30 cellular contexts compared by ENCODE assay signal in genomic region chr11:21986361-21986760, GRCh38.
"Had no signal": no experiment of that assay in that cellular context is flagged by ENCODE, and none has a peak within 500 bp of the region (broad histone marks: within the 10 kb centered on the region; RNA-seq: fewer than 3 reads in every experiment).

No MANE protein-coding gene starts in this region.

- H3K4me1 ChIP-seq: adrenal gland, ascending aorta, body of pancreas, breast epithelium had no signal

- DNase-seq: activated effector memory CD4-positive, alpha-beta T cell treated with anti-CD3 and anti-CD28 coated beads, Interleukin-2, amount 50 U/mL, for 16 hours; activated effector memory CD4-positive, alpha-beta T cell treated with Interleukin-2 at 50 U/mL for 16 hours; activated gamma-delta T cell; activated gamma-delta T cell treated with Interleukin-2 at 50 U/mL for 16 hours; activated naive CD4-positive, alpha-beta T cell; activated naive CD4-positive, alpha-beta T cell treated with anti-CD3 and anti-CD28 coated beads for 36 hours; activated naive CD4-positive, alpha-beta T cell treated with anti-CD3 and anti-CD28 coated beads, Interleukin-2, amount 10 ng/mL, durations not matched to agents 7 days and 5 days; activated naive CD4-positive, alpha-beta T cell treated with anti-CD3 and anti-CD28 coated beads, Interleukin-2, amount 50 U/mL, for 16 hours; activated naive CD4-positive, alpha-beta T cell treated with Interleukin-2 at 50 U/mL for 16 hours; activated naive CD8-positive, alpha-beta T cell treated with anti-CD3 and anti-CD28 coated beads for 36 hours; activated naive CD8-positive, alpha-beta T cell treated with anti-CD3 and anti-CD28 coated beads, Interleukin-2, amount 10 ng/mL, durations not matched to agents 7 days and 5 days; activated naive CD8-positive, alpha-beta T cell treated with anti-CD3 and anti-CD28 coated beads, Interleukin-2, amount 50 U/mL, for 24 hours; activated T-cell treated with anti-CD3 and anti-CD28 coated beads, Interleukin-2, amount 50 U/mL, for 1 hour; activated T-cell treated with anti-CD3 and anti-CD28 coated beads, Interleukin-2, amount 50 U/mL, for 24 hours; activated T-cell treated with anti-CD3 and anti-CD28 coated beads, Interleukin-2, amount 50 U/mL, for 4 hours; activated T-cell treated with anti-CD3 and anti-CD28 coated beads, Interleukin-2, amount 50 U/mL, for 48 hours; activated T-cell treated with anti-CD3 and anti-CD28 coated beads, Interleukin-2, amount 50 U/mL, for 72 hours; adrenal gland; amniotic stem cell; amygdala; anterior cingulate cortex; aorta; body of pancreas; brain microvascular endothelial cell; caudate nucleus; central memory CD4-positive, alpha-beta T cell; cerebellar nuclear complex had no signal

- H3K36me3 ChIP-seq: adrenal gland, ascending aorta, brain microvascular endothelial cell, breast epithelium, cardiac muscle cell had no signal

- H3K9me3 ChIP-seq: adrenal gland, ascending aorta, body of pancreas, breast epithelium had no signal

- H3K4me3 ChIP-seq: adrenal gland, ascending aorta, body of pancreas, breast epithelium, cardiac muscle cell had no signal

- H3K27me3 ChIP-seq: adrenal gland, ascending aorta, body of pancreas, brain microvascular endothelial cell, breast epithelium, cardiac muscle cell had no signal

- H3K27ac ChIP-seq: adrenal gland, ascending aorta, body of pancreas, brain microvascular endothelial cell, breast epithelium had no signal
